In genomic region chr9:86939896-86940295, GRCh38 we compare ENCODE assay signal across 4 cellular contexts.
"Had no signal": no experiment of that assay in that cellular context is flagged by ENCODE, and none has a peak within 500 bp of the region (broad histone marks: within the 10 kb centered on the region; RNA-seq: fewer than 3 reads in every experiment).

No MANE protein-coding gene starts in this region.

- H3K4me3 Mint-ChIP-seq: H9 had no signal

- H2AFZ ChIP-seq: GM23338 had no signal

- ATAC-seq: GM23338 had no signal

- H3K9me3 Mint-ChIP-seq: GM23338 had no signal

- H3K27ac Mint-ChIP-seq: GM23338 had no signal

- DNase-seq: H9, HCEC 1CT, IMR-90 had no signal
